Comparison of ENCODE assay signal across 9 cellular contexts in the genomic region with DNA sequence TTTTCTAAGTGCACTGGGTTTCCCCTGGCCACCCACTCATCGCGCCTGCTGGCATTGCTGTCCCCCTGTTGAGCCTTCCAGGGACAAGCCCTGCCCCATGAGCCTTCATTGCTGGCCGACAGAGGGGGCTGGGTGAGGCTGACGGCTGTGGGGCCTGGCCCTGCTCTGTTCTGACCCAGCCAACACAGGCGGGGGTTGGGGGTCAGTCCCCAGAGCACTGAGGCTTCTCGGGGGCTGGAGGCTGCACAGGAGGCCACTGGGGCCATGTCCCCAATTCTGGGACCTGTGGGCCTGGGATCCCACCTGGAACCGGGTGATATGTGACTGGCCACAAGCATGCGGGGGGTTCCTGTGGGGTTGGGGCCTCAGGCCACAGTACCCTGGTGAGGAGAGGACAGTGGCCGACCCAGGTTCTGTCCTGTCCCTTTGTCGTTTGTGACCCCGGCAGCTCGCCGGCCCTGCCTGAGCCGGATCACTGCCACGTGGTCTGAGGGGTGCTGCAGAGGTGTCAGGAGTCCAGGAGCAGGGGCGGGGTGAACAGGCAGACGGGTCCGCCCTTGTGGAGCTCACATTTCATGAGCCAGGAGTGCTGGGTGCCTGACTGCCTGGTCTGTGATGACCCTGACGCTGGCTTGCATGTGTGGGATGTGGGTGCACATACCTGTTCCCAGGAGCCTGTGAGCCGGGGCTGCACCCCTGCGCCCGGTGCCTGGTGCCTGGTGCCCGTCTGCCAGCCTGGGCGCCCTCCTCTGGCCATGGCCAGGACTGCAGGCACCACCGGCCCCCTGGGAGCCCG. TPM values are rescaled to one million over a fixed set of nuclear protein-coding genes. Genes with fewer than 3 reads are reported as not detected.
DNase-seq lines count a peak whose midpoint lies in the region; ATAC-seq and TF ChIP-seq lines count a peak whose summit lies in the region.
"Had no signal": no experiment of that assay in that cellular context is flagged by ENCODE, and none has a peak within 500 bp of the region (broad histone marks: within the 10 kb centered on the region; RNA-seq: fewer than 3 reads in every experiment).

No MANE protein-coding gene starts in this region.

- POLR2A ChIA-PET in activated CD4-positive, alpha-beta T cell treated with anti-CD3 and anti-CD28 coated beads for 36 hours (lab: Charles Lee) = interaction anchor here (1.2 kb wide), 1 partner anchor 18 kb away, joined by 3 read pairs; a partner anchor contains a TSS

- ATAC-seq in activated CD4-positive, alpha-beta T cell treated with anti-CD3 and anti-CD28 coated beads for 36 hours = peak; percentile 75
- ATAC-seq in stimulated activated naive CD8-positive, alpha-beta T cell treated with anti-CD3 and anti-CD28 coated beads, Interleukin-15, amount 100 ng/mL, for 72 hours = peak; percentile 64
- no peak for ATAC-seq in HG02610 (IDR thresholded peaks at IDR 0.05; ENCODE audit: unreplicated experiment)

- CTCF ChIA-PET in activated CD4-positive, alpha-beta T cell treated with anti-CD3 and anti-CD28 coated beads for 36 hours (lab: Charles Lee) = interaction anchor here (0.6 to 1.1 kb wide), 3 partner anchors 9 to 18 kb away, joined by 3 to 5 read pairs (median 4); no protein-coding TSS in a partner anchor

- H3K27ac ChIP-seq in coronary artery = no peak overlapping the region

- peaks cover 5% of the 10 kb centered on the region for H3K27me3 Mint-ChIP-seq in activated CD4-positive, alpha-beta T cell treated with anti-CD3 and anti-CD28 coated beads for 36 hours
- peaks cover 13% of the 10 kb centered on the region for H3K27me3 Mint-ChIP-seq in mesothelial cell of epicardium (ENCODE audit: low read depth)
- peaks cover 15% of the 10 kb centered on the region for H3K27me3 Mint-ChIP-seq in stimulated activated naive CD8-positive, alpha-beta T cell treated with anti-CD3 and anti-CD28 coated beads, Interleukin-15, amount 100 ng/mL, for 72 hours

- H3K4me1 Mint-ChIP-seq in activated CD4-positive, alpha-beta T cell treated with anti-CD3 and anti-CD28 coated beads for 36 hours = peaks cover 6% of the 10 kb centered on the region
- H3K4me1 Mint-ChIP-seq in mesothelial cell of epicardium = peaks cover 1% of the 10 kb centered on the region
- peaks cover 21% of the 10 kb centered on the region for H3K4me1 Mint-ChIP-seq in stimulated activated naive CD8-positive, alpha-beta T cell treated with anti-CD3 and anti-CD28 coated beads, Interleukin-15, amount 100 ng/mL, for 72 hours

- intact Hi-C loops in activated CD4-positive, alpha-beta T cell treated with anti-CD3 and anti-CD28 coated beads for 36 hours (cut with DNase I, micrococcal nuclease) = loop anchor here in 1 of 2 experiments (1.0 to 5.0 kb wide), 2 partner anchors 68 to 234 kb away; no protein-coding TSS in a partner anchor

- H3K36me3 Mint-ChIP-seq in activated CD4-positive, alpha-beta T cell treated with anti-CD3 and anti-CD28 coated beads for 36 hours (ENCODE audit: low read depth) = peaks cover 8% of the 10 kb centered on the region
- peaks cover 2% of the 10 kb centered on the region for H3K36me3 Mint-ChIP-seq in mesothelial cell of epicardium

- TF ChIP-seq CTCF in LNCaP clone FGC (IDR thresholded peaks at IDR 0.05; ENCODE audit: control insufficient read depth, extremely low read depth, insufficient read depth) (peak; percentile 64), coronary artery (IDR thresholded peaks at IDR 0.05) (peak; percentile 25), mesothelial cell of epicardium (IDR thresholded peaks at IDR 0.05; ENCODE audit: unreplicated experiment) (peak; percentile 76)

- no peaks in the 10 kb centered on the region for H3K9me3 Mint-ChIP-seq in activated CD4-positive, alpha-beta T cell treated with anti-CD3 and anti-CD28 coated beads for 36 hours (ENCODE audit: low read depth)
- no peaks in the 10 kb centered on the region for H3K9me3 Mint-ChIP-seq in mesothelial cell of epicardium
- H3K9me3 Mint-ChIP-seq in stimulated activated naive CD8-positive, alpha-beta T cell treated with anti-CD3 and anti-CD28 coated beads, Interleukin-15, amount 100 ng/mL, for 72 hours = no peaks in the 10 kb centered on the region

- no peak overlapping the region for H3K4me3 Mint-ChIP-seq in activated CD4-positive, alpha-beta T cell treated with anti-CD3 and anti-CD28 coated beads for 36 hours
- H3K4me3 Mint-ChIP-seq in mesothelial cell of epicardium = no peak overlapping the region
- no peak overlapping the region for H3K4me3 Mint-ChIP-seq in stimulated activated naive CD8-positive, alpha-beta T cell treated with anti-CD3 and anti-CD28 coated beads, Interleukin-15, amount 100 ng/mL, for 72 hours

- H3K4me3 ChIP-seq in LNCaP clone FGC (ENCODE audit: low read depth, low read length) (no peak overlapping the region), coronary artery (no peak overlapping the region)

- H3K27ac Mint-ChIP-seq in activated CD4-positive, alpha-beta T cell treated with anti-CD3 and anti-CD28 coated beads for 36 hours = no peak overlapping the region
- H3K27ac Mint-ChIP-seq in mesothelial cell of epicardium = no peak overlapping the region
- H3K27ac Mint-ChIP-seq in stimulated activated naive CD8-positive, alpha-beta T cell treated with anti-CD3 and anti-CD28 coated beads, Interleukin-15, amount 100 ng/mL, for 72 hours = peak overlapping the region in 1 of 2 donors; percentile 74

- DNase-seq in ELF-1 (ENCODE audit: low read depth, low spot score) (peak; percentile 86), LNCaP clone FGC (ENCODE audit: low read depth) (no peak), coronary artery (ENCODE audit: low spot score) (no peak), mesothelial cell of epicardium (ENCODE audit: low spot score in 2 of 2, unreplicated experiment in 2 of 2) (peak; percentile 51 to 80), amniotic stem cell (lab: John Stamatoyannopoulos, UW) (no peak)
- peak; percentile 85 for DNase-seq in activated CD4-positive, alpha-beta T cell treated with anti-CD3 and anti-CD28 coated beads for 36 hours
- peak; percentile 68 to 74 for DNase-seq in stimulated activated naive CD8-positive, alpha-beta T cell treated with anti-CD3 and anti-CD28 coated beads, Interleukin-15, amount 100 ng/mL, for 72 hours

RNA-seq across cellular contexts. Expression of a gene that starts 2.1 kb away (rescaled TPM):
- under 1 TPM; 0.04 to 0.09 TPM for total RNA-seq in activated CD4-positive, alpha-beta T cell treated with anti-CD3 and anti-CD28 coated beads for 36 hours
- total RNA-seq in mesothelial cell of epicardium = 0.16 to 0.25 TPM in 2 of 3 replicates, not detected in the other

RNA-seq across cellular contexts. Expression of a gene that starts 18.3 kb away (rescaled TPM):
- total RNA-seq in activated CD4-positive, alpha-beta T cell treated with anti-CD3 and anti-CD28 coated beads for 36 hours = 10 to 100 TPM; 73.4 to 77.6 TPM
- 193 to 210 TPM (median 208 TPM) in 3 replicates for total RNA-seq in mesothelial cell of epicardium

RNA-seq across cellular contexts. Expression of a gene that starts 36.6 kb away (rescaled TPM):
- not detected for total RNA-seq in activated CD4-positive, alpha-beta T cell treated with anti-CD3 and anti-CD28 coated beads for 36 hours
- total RNA-seq in mesothelial cell of epicardium = 16.1 to 18.4 TPM (median 16.8 TPM) in 3 replicates

RNA-seq across cellular contexts. Expression of a gene that starts 55.2 kb away (rescaled TPM):
- total RNA-seq in activated CD4-positive, alpha-beta T cell treated with anti-CD3 and anti-CD28 coated beads for 36 hours = under 1 TPM in 1 of 2 experiments, not detected in 1; 0.14 TPM
- total RNA-seq in mesothelial cell of epicardium = 0.36 to 0.84 TPM (median 0.50 TPM) in 3 replicates
- total RNA-seq: urinary bladder had no signal

Comparison
In these comparisons a context has a peak if more than half of its experiments do, and no peak if none do; other contexts are left out.
1. DNase-seq: peak in ELF-1 (single experiment), activated CD4-positive, alpha-beta T cell treated with anti-CD3 and anti-CD28 coated beads for 36 hours (single experiment), mesothelial cell of epicardium (2 of 2) and stimulated activated naive CD8-positive, alpha-beta T cell treated with anti-CD3 and anti-CD28 coated beads, Interleukin-15, amount 100 ng/mL, for 72 hours (2 of 2); none in LNCaP clone FGC (single experiment), coronary artery (single experiment) and amniotic stem cell (single experiment).
2. CTCF ChIP-seq: peak in every context shown above with its lines; median percentile 76 in mesothelial cell of epicardium; 64 in LNCaP clone FGC; 25 in coronary artery.
3. RNA of a gene that starts 36.6 kb away (total RNA-seq): 16.1 to 18.4 TPM in mesothelial cell of epicardium; not detected in activated CD4-positive, alpha-beta T cell treated with anti-CD3 and anti-CD28 coated beads for 36 hours; every median in the first group is over 10 times any median in the second.